20 cellular contexts compared by ENCODE assay signal in genomic region chr15:98151098-98151497, GRCh38.
A peak's percentile ranks its signal among the peaks of the same experiment; 100 is the strongest.
DNase-seq lines count a peak whose midpoint lies in the region; ATAC-seq, FAIRE-seq and TF ChIP-seq lines count a peak whose summit lies in the region.
"Had no signal": no experiment of that assay in that cellular context is flagged by ENCODE, and none has a peak within 500 bp of the region (broad histone marks: within the 10 kb centered on the region; RNA-seq: fewer than 3 reads in every experiment).

No MANE protein-coding gene starts in this region.

- peak overlapping the region in 7 of 11 experiments; percentile 46 to 90 (median 75); a peak in 14 of 22 replicates for H3K9ac ChIP-seq in BLaER1 treated with 17β-estradiol and CSF1 and Interleukin-3, amounts not matched to agents 10 nM and 100 nM
- H3K9ac ChIP-seq in keratinocyte (ENCODE audit: control insufficient read depth, extremely low read depth, insufficient read depth, low read length), result no peak overlapping the region
- H3K9ac ChIP-seq: GM23248 had no signal

- H3K9me2 ChIP-seq in OCI-LY7 (ENCODE audit: insufficient read depth, low read length), result no peaks in the 10 kb centered on the region

- peaks cover 0 to 9% (median 0%) of the 10 kb centered on the region in 11 experiments; a peak in 1 of 22 replicates for H4K20me1 ChIP-seq in BLaER1 treated with 17β-estradiol and CSF1 and Interleukin-3, amounts not matched to agents 10 nM and 100 nM
- H4K20me1 ChIP-seq in OCI-LY7 (ENCODE audit: insufficient read depth, low read length) (no peaks in the 10 kb centered on the region), keratinocyte (ENCODE audit: control insufficient read depth, extremely low read depth, insufficient read depth, low read length) (no peaks in the 10 kb centered on the region)

- BruUV-seq in OCI-LY7 (replicated peaks; lab: Mats Ljungman, UMichigan), result no TSS peak

- H3K4me1 ChIP-seq in BLaER1 treated with 17β-estradiol and CSF1 and Interleukin-3, amounts not matched to agents 10 nM and 100 nM, result peaks cover 40 to 89% (median 81%) of the 10 kb centered on the region in 10 experiments
- H3K4me1 ChIP-seq in OCI-LY7 (ENCODE audit: insufficient read depth, low read length, poor library complexity, severe bottlenecking) (peaks cover 47% of the 10 kb centered on the region), keratinocyte (ENCODE audit: control insufficient read depth, extremely low read depth, insufficient read depth, low read length) (peaks cover 31% of the 10 kb centered on the region), mucosa of descending colon (ENCODE audit: low read depth) (no peaks in the 10 kb centered on the region)
- H3K4me1 ChIP-seq: A549, HAP-1, SJCRH30 had no signal

- H3K4me2 ChIP-seq in BLaER1 treated with 17β-estradiol and CSF1 and Interleukin-3, amounts not matched to agents 10 nM and 100 nM, result peak overlapping the region; percentile 48 to 88 (median 70); a peak in 21 of 22 replicates
- H3K4me2 ChIP-seq in OCI-LY7 (ENCODE audit: low read length) (peak overlapping the region; percentile 53), keratinocyte (ENCODE audit: control insufficient read depth, extremely low read depth, insufficient read depth, low read depth, low read length) (no peak overlapping the region)
- H3K4me2 ChIP-seq: A549 had no signal

- H3K9me3 ChIP-seq in BLaER1 treated with 17β-estradiol and CSF1 and Interleukin-3, amounts not matched to agents 10 nM and 100 nM (replicated peaks in 1 of 11), result peaks cover 17 to 46% (median 41%) of the 10 kb centered on the region in 11 experiments
- H3K9me3 ChIP-seq in KOPT-K1 (ENCODE audit: insufficient read depth, low read length, poor library complexity, severe bottlenecking) (peaks cover 13% of the 10 kb centered on the region), OCI-LY7 (ENCODE audit: low read length) (no peaks in the 10 kb centered on the region; the same call in 1 of the 2 replicates), keratinocyte (ENCODE audit: control insufficient read depth, low read depth, low read length) (peaks cover 3% of the 10 kb centered on the region), mucosa of descending colon (no peaks in the 10 kb centered on the region)
- H3K9me3 ChIP-seq: A549, HAP-1, SJCRH30 had no signal

- TF ChIP-seq CTCF in OCI-LY7 (conservative IDR thresholded peaks at IDR 0.05; ENCODE audit: low read length) (no peak), keratinocyte (optimal IDR thresholded peaks at IDR 0.05 in 1 of 3, IDR thresholded peaks at IDR 0.05 in 1 of 3, conservative IDR thresholded peaks at IDR 0.05 in 1 of 3; ENCODE audit: extremely low read depth in 1 of 3, insufficient read depth in 2 of 3, low read length in 3 of 3) (no peak), mucosa of descending colon (IDR thresholded peaks at IDR 0.05) (no peak)

- dilution Hi-C loops in keratinocyte (cut with MboI; ENCODE audit: extremely low pct_ligation_motif_present, low sequenced_read_pairs), result no loop called here

- CTCF ChIA-PET in OCI-LY7 (lab: Charles Lee; ENCODE audit: unreplicated experiment), result no interaction called here

- H3K27ac ChIP-seq in BLaER1 treated with 17β-estradiol and CSF1 and Interleukin-3, amounts not matched to agents 10 nM and 100 nM, result peak overlapping the region in 10 of 11 experiments; percentile 47 to 100 (median 90); a peak in 20 of 22 replicates
- peak overlapping the region; percentile 91 for H3K27ac ChIP-seq in KOPT-K1 (ENCODE audit: low read depth, low read length, poor library complexity, severe bottlenecking)
- peak overlapping the region; percentile 40 for H3K27ac ChIP-seq in OCI-LY7 (ENCODE audit: low read depth, low read length, poor library complexity, severe bottlenecking)
- peak overlapping the region; percentile 10 for H3K27ac ChIP-seq in keratinocyte (ENCODE audit: control insufficient read depth, insufficient read depth, low read length)
- H3K27ac ChIP-seq: A549, GM23248, SJCRH30 had no signal

- peak overlapping the region; percentile 57; the same call in 1 of the 2 replicates for H2AFZ ChIP-seq in OCI-LY7 (ENCODE audit: low read length)
- H2AFZ ChIP-seq in keratinocyte (ENCODE audit: control insufficient read depth, low read length), result peak overlapping the region; percentile 34
- H2AFZ ChIP-seq: GM23248 had no signal

- peaks cover 0 to 22% (median 5%) of the 10 kb centered on the region in 11 experiments; a peak in 7 of 22 replicates for H3K36me3 ChIP-seq in BLaER1 treated with 17β-estradiol and CSF1 and Interleukin-3, amounts not matched to agents 10 nM and 100 nM
- no peaks in the 10 kb centered on the region for H3K36me3 ChIP-seq in KOPT-K1 (ENCODE audit: insufficient read depth, low read length)
- H3K36me3 ChIP-seq in OCI-LY7 (ENCODE audit: insufficient read depth, low read length), result no peaks in the 10 kb centered on the region
- no peaks in the 10 kb centered on the region for H3K36me3 ChIP-seq in keratinocyte (ENCODE audit: control insufficient read depth in 2 of 2, extremely low read depth in 1 of 2, insufficient read depth in 2 of 2, low read length in 2 of 2)
- no peaks in the 10 kb centered on the region for H3K36me3 ChIP-seq in mucosa of descending colon (ENCODE audit: low read depth)
- H3K36me3 ChIP-seq: HAP-1, SJCRH30 had no signal

- FAIRE-seq in keratinocyte (lab: Jason Lieb, UNC) (peak; percentile 46), HTR-8/SVneo (lab: Jason Lieb, UNC) (no peak)
- FAIRE-seq: A549, G401.6, GM12892 had no signal

- POLR2A ChIA-PET in OCI-LY7 (lab: Charles Lee), result interaction anchor here (3.1 kb wide), 1 partner anchor 9 kb away, joined by 12 read pairs; no protein-coding TSS in a partner anchor

- H3K9me1 ChIP-seq in keratinocyte (ENCODE audit: control insufficient read depth, extremely low read depth, insufficient read depth, low read length), result no peaks in the 10 kb centered on the region

- H3K27me3 ChIP-seq in BLaER1 treated with 17β-estradiol and CSF1 and Interleukin-3, amounts not matched to agents 10 nM and 100 nM, result peaks cover 0 to 6% (median 0%) of the 10 kb centered on the region in 11 experiments; a peak in 2 of 22 replicates
- no peaks in the 10 kb centered on the region for H3K27me3 ChIP-seq in keratinocyte (ENCODE audit: control insufficient read depth, extremely low read depth, insufficient read depth, low read length)

- intact Hi-C loops in OCI-LY7 (cut with micrococcal nuclease; ENCODE audit: unreplicated experiment) (no loop called here), mucosa of descending colon (cut with DNase I, micrococcal nuclease) (no loop called here)

- H3K4me3 ChIP-seq in BLaER1 treated with 17β-estradiol and CSF1 and Interleukin-3, amounts not matched to agents 10 nM and 100 nM, result peak overlapping the region in 1 of 10 experiments; percentile 25; a peak in 1 of 20 replicates
- H3K4me3 ChIP-seq in OCI-LY7 (ENCODE audit: low read depth, low read length, poor library complexity, severe bottlenecking) (no peak overlapping the region), keratinocyte (ENCODE audit: control insufficient read depth in 2 of 3, extremely low read depth in 1 of 3, insufficient read depth in 2 of 3, low read depth in 1 of 3, low read length in 3 of 3) (no peak overlapping the region), mucosa of descending colon (no peak overlapping the region)
- H3K4me3 ChIP-seq: A549, GM23248, HAP-1, SJCRH30 had no signal

- ATAC-seq in mucosa of descending colon, result no peak
- ATAC-seq: A549 had no signal

- H3K79me2 ChIP-seq in OCI-LY7 (ENCODE audit: insufficient read depth, low read depth, low read length) (no peaks in the 10 kb centered on the region), keratinocyte (ENCODE audit: control insufficient read depth, insufficient read depth, low read length) (no peaks in the 10 kb centered on the region)

- DNase-seq in OCI-LY7 (ENCODE audit: low spot score) (no peak), keratinocyte (ENCODE audit: low read depth, low spot score) (peak; percentile 57), HTR-8/SVneo (ENCODE audit: insufficient read length, low spot score) (no peak), kidney tubule cell (ENCODE audit: low spot score) (no peak), mucosa of descending colon (no peak)
- DNase-seq: CD4-positive, alpha-beta memory T cell; GM23248; KBM-7; MV-4-11; NCI-H1694 treated with DMSO at 0.1 percent for 48 hours; NCI-H2081 treated with DMSO at 0.1 percent for 48 hours; NCI-H2171 treated with DMSO at 0.1 percent for 48 hours; NCI-H524 treated with DMSO at 0.1 percent for 48 hours; SJCRH30 had no signal

Comparison
In these comparisons a context has a peak if more than half of its experiments do, and no peak if none do; other contexts are left out.
1. H3K27ac ChIP-seq: peak in every context shown above with its lines; median percentile 91 in KOPT-K1; 90 in BLaER1 treated with 17β-estradiol and CSF1 and Interleukin-3, amounts not matched to agents 10 nM and 100 nM; 40 in OCI-LY7; 10 in keratinocyte.